ENCODE assay signal across 8 cellular contexts in the genomic region with DNA sequence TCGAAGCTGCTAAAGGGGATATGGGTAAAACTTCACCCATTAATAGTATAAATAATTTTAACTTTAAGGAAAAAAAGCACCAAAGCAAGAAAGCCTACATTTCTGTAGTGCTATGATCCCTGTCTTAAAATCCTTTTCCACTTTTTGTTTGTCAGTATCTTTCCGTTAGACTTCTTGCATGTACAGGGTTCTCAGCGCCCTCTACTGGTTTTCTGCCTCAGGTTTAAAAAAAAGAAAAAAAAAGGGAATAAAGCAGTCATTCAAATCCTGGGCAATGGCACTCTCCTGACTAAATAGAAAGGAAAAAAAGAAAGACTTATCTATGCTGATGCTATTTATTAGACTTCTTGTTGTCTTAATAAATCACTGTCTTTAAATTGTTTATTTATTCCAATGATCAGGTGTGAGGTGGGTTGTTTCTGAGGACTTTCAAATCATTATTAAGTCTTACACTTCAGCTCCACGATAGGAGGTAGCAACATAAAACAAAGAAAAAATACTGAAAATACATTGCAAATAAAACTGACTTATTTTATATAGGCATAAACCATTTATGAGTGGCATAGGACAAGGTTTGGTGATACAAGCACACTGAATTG.
DNase-seq lines count a peak whose midpoint lies in the region; ATAC-seq and TF ChIP-seq lines count a peak whose summit lies in the region.

No MANE protein-coding gene starts in this region.

- H3K27ac ChIP-seq in HEK293 (ENCODE audit: extremely low read depth, low read depth, low read length), result no peak overlapping the region

- DNase-seq in Calu3 (peak; percentile 72), NCI-H446 (lab: John Stamatoyannopoulos, UW) (peak; percentile 76 to 84), hippocampal formation (lab: John Stamatoyannopoulos, UW) (peak; percentile 50 to 84)
- DNase-seq in activated CD8-positive, alpha-beta T cell treated with anti-CD3 and anti-CD28 coated beads for 36 hours, result peak; percentile 58
- peak; percentile 5 to 7 for DNase-seq in stimulated activated CD8-positive, alpha-beta memory T cell treated with anti-CD3 and anti-CD28 coated beads, Interleukin-2, amount 100 ng/mL, for 48 hours (ENCODE audit: low read depth in 2 of 2)

- no peak overlapping the region for H3K4me3 Mint-ChIP-seq in Calu3 (ENCODE audit: low read depth, unreplicated experiment)
- no peak overlapping the region for H3K4me3 Mint-ChIP-seq in activated CD8-positive, alpha-beta T cell treated with anti-CD3 and anti-CD28 coated beads for 36 hours

- TF ChIP-seq CTCF in Calu3 (IDR thresholded peaks at IDR 0.05; ENCODE audit: unreplicated experiment) (peak; percentile 68), HEK293 (tag by site-specific recombination; IDR thresholded peaks at IDR 0.05) (peak; percentile 51)
- peak; percentile 82 for TF ChIP-seq CTCF in activated CD8-positive, alpha-beta T cell treated with anti-CD3 and anti-CD28 coated beads for 36 hours (IDR thresholded peaks at IDR 0.05)

- no TSS peak for BruUV-seq in Calu3 (replicated peaks; lab: Mats Ljungman, UMichigan)

- intact Hi-C loops in Calu3 (cut with micrococcal nuclease; ENCODE audit: unreplicated experiment), result loop anchor here (2.0 to 5.0 kb wide), 3 partner anchors 90 to 795 kb away; no protein-coding TSS in a partner anchor
- intact Hi-C loops in activated CD8-positive, alpha-beta T cell treated with anti-CD3 and anti-CD28 coated beads for 36 hours (cut with micrococcal nuclease), result no loop called here

- H3K4me1 Mint-ChIP-seq in Calu3 (ENCODE audit: low read depth, unreplicated experiment), result no peaks in the 10 kb centered on the region
- no peaks in the 10 kb centered on the region for H3K4me1 Mint-ChIP-seq in activated CD8-positive, alpha-beta T cell treated with anti-CD3 and anti-CD28 coated beads for 36 hours (ENCODE audit: low read depth)

- H3K27me3 Mint-ChIP-seq in Calu3 (ENCODE audit: unreplicated experiment), result no peaks in the 10 kb centered on the region
- H3K27me3 Mint-ChIP-seq in activated CD8-positive, alpha-beta T cell treated with anti-CD3 and anti-CD28 coated beads for 36 hours, result peaks cover 4% of the 10 kb centered on the region

- no peak overlapping the region for H3K4me3 ChIP-seq in HEK293 (ENCODE audit: low read depth, low read length)

- CTCF ChIA-PET in Calu3 (lab: Charles Lee), result no interaction called here
- CTCF ChIA-PET in HEK293 (lab: Yijun Ruan, JAX), result interaction anchor here (0.6 to 2.3 kb wide), 17 partner anchors 12 to 796 kb away, joined by 3 to 11 read pairs (median 3); no protein-coding TSS in a partner anchor
- CTCF ChIA-PET in activated CD8-positive, alpha-beta T cell treated with anti-CD3 and anti-CD28 coated beads for 36 hours (lab: Charles Lee), result interaction anchor here (0.7 to 1.5 kb wide), 5 partner anchors 12 to 687 kb away, joined by 3 read pairs; no protein-coding TSS in a partner anchor

- no peaks in the 10 kb centered on the region for H3K9me3 Mint-ChIP-seq in Calu3 (ENCODE audit: low read depth, unreplicated experiment)
- H3K9me3 Mint-ChIP-seq in activated CD8-positive, alpha-beta T cell treated with anti-CD3 and anti-CD28 coated beads for 36 hours, result no peaks in the 10 kb centered on the region

- peaks cover 4% of the 10 kb centered on the region; the same call in 1 of the 2 replicates for H3K4me1 ChIP-seq in HEK293 (ENCODE audit: control insufficient read depth, insufficient read depth, low read length)

- ATAC-seq in activated CD8-positive, alpha-beta T cell treated with anti-CD3 and anti-CD28 coated beads for 36 hours, result no peak
- ATAC-seq in GM19035 (IDR thresholded peaks at IDR 0.05; ENCODE audit: unreplicated experiment) (no peak), HG02852 (IDR thresholded peaks at IDR 0.05; ENCODE audit: unreplicated experiment) (no peak)

- no peaks in the 10 kb centered on the region for H3K36me3 ChIP-seq in HEK293 (ENCODE audit: control insufficient read depth in 2 of 2, insufficient read depth in 1 of 2, low read length in 2 of 2)

- H3K9me3 ChIP-seq in HEK293 (ENCODE audit: control insufficient read depth, insufficient read depth, low read depth, low read length), result no peaks in the 10 kb centered on the region

- H3K27ac Mint-ChIP-seq in Calu3 (ENCODE audit: unreplicated experiment), result no peak overlapping the region
- H3K27ac Mint-ChIP-seq in activated CD8-positive, alpha-beta T cell treated with anti-CD3 and anti-CD28 coated beads for 36 hours, result no peak overlapping the region

- H3K36me3 Mint-ChIP-seq in Calu3 (ENCODE audit: insufficient read depth, unreplicated experiment), result no peaks in the 10 kb centered on the region
- no peaks in the 10 kb centered on the region for H3K36me3 Mint-ChIP-seq in activated CD8-positive, alpha-beta T cell treated with anti-CD3 and anti-CD28 coated beads for 36 hours (ENCODE audit: low read depth)

- POLR2A ChIA-PET in HEK293 (lab: Yijun Ruan, JAX), result no interaction called here
- POLR2A ChIA-PET in activated CD8-positive, alpha-beta T cell treated with anti-CD3 and anti-CD28 coated beads for 36 hours (lab: Charles Lee), result no interaction called here

TF ChIP-seq in HEK293, 187 proteins besides CTCF, POLR2A, EP300 and RAD21:
- TF ChIP-seq ZNF571 (tag by site-specific recombination; IDR thresholded peaks at IDR 0.05) (no peak), ZNF654 (tag by site-specific recombination; IDR thresholded peaks at IDR 0.05; ENCODE audit: low read depth) (peak; percentile 93), ZNF404 (tag by site-specific recombination; IDR thresholded peaks at IDR 0.05) (no peak), ZNF2 (tag by site-specific recombination; IDR thresholded peaks at IDR 0.05) (peak; percentile 58; the same call in 1 of the 2 replicates), ZNF660 (tag by site-specific recombination; IDR thresholded peaks at IDR 0.05) (0 out of 2 replicates have a peak, but pooled peaks have one; percentile 58)
- TF ChIP-seq, protein P1, sequence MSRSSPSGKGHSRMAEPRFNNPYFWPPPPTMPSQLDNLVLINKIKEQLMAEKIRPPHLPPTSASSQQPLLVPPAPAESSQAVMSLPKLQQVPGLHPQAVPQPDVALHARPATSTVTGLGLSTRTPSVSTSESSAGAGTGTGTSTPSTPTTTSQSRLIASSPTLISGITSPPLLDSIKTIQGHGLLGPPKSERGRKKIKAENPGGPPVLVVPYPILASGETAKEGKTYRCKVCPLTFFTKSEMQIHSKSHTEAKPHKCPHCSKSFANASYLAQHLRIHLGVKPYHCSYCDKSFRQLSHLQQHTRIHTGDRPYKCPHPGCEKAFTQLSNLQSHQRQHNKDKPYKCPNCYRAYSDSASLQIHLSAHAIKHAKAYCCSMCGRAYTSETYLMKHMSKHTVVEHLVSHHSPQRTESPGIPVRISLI (tag by site-specific recombination; IDR thresholded peaks at IDR 0.05), result peak; percentile 93

Comparison
In these comparisons a context has a peak if more than half of its experiments do, and no peak if none do; other contexts are left out.
1. DNase-seq: peak in every context shown above with its lines; median percentile 80 in NCI-H446; 72 in Calu3; 67 in hippocampal formation; 58 in activated CD8-positive, alpha-beta T cell treated with anti-CD3 and anti-CD28 coated beads for 36 hours; 6 in stimulated activated CD8-positive, alpha-beta memory T cell treated with anti-CD3 and anti-CD28 coated beads, Interleukin-2, amount 100 ng/mL, for 48 hours.